In the genomic region with DNA sequence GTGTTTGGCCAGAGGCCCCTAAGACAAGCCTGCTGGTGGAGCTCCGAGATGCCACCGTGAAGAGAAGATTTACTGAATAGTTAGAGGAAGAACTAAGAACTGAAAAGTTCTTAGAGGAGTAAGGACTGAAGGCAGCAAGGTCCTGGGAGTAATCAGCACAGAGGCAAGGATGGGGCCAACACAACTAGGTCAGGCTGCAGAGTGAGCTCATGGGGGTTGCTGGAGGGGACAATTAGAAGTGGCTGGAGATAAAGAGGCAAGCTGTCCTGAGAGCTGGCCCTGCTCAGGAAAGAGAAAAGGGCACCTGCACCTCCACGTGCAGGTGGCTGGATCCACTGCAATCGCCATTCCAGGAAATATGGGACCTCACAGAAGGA, we compare ENCODE assay signal across 2 cellular contexts.
A peak's percentile ranks its signal among the peaks of the same experiment; 100 is the strongest.
TF ChIP-seq lines count a peak whose summit lies in the region.

No MANE protein-coding gene starts in this region.

TF ChIP-seq in Ishikawa, 13 proteins besides CTCF, POLR2A, EP300 and RAD21:
- TF ChIP-seq NFIC (IDR thresholded peaks at IDR 0.05): no peak
- TF ChIP-seq MAX (IDR thresholded peaks at IDR 0.05): no peak
- TF ChIP-seq TAF1 (IDR thresholded peaks at IDR 0.05; ENCODE audit: low read depth): 0 out of 2 replicates have a peak, but pooled peaks have one; percentile 1
- TF ChIP-seq TCF12 (IDR thresholded peaks at IDR 0.05; ENCODE audit: low read depth): no peak
- no peak for TF ChIP-seq CREB1 (IDR thresholded peaks at IDR 0.05; ENCODE audit: low read depth)
- TF ChIP-seq TEAD4 (IDR thresholded peaks at IDR 0.05): no peak
- no peak for TF ChIP-seq REST (IDR thresholded peaks at IDR 0.05; ENCODE audit: low read depth)

TF ChIP-seq in HepG2, 621 proteins besides CTCF, POLR2A, EP300 and RAD21:
- no peak for TF ChIP-seq KAT8 (CRISPR knock-in tag; IDR thresholded peaks at IDR 0.05)
- TF ChIP-seq CENPBD1 (CRISPR knock-in tag; IDR thresholded peaks at IDR 0.05; ENCODE audit: borderline replicate concordance, low read depth): no peak
- TF ChIP-seq MBNL3 (CRISPR knock-in tag; conservative IDR thresholded peaks at IDR 0.05): no peak
- no peak for TF ChIP-seq SOX5 (CRISPR knock-in tag; IDR thresholded peaks at IDR 0.05; ENCODE audit: borderline replicate concordance)
- no peak for TF ChIP-seq NR2C2 (CRISPR knock-in tag; IDR thresholded peaks at IDR 0.05; ENCODE audit: borderline replicate concordance)
- no peak for TF ChIP-seq ZNF768 (CRISPR knock-in tag; IDR thresholded peaks at IDR 0.05)
- TF ChIP-seq GMEB2 (CRISPR knock-in tag; IDR thresholded peaks at IDR 0.05; ENCODE audit: low read depth): no peak
- peak; percentile 21; the same call in 1 of the 2 replicates for TF ChIP-seq PHF8 (CRISPR knock-in tag; IDR thresholded peaks at IDR 0.05)
- no peak for TF ChIP-seq MLLT10 (CRISPR knock-in tag; IDR thresholded peaks at IDR 0.05)
- TF ChIP-seq ZNF577 (CRISPR knock-in tag; IDR thresholded peaks at IDR 0.05; ENCODE audit: borderline replicate concordance, low read depth): no peak
- TF ChIP-seq SATB2 (CRISPR knock-in tag; IDR thresholded peaks at IDR 0.05): no peak
- TF ChIP-seq, protein P1, sequence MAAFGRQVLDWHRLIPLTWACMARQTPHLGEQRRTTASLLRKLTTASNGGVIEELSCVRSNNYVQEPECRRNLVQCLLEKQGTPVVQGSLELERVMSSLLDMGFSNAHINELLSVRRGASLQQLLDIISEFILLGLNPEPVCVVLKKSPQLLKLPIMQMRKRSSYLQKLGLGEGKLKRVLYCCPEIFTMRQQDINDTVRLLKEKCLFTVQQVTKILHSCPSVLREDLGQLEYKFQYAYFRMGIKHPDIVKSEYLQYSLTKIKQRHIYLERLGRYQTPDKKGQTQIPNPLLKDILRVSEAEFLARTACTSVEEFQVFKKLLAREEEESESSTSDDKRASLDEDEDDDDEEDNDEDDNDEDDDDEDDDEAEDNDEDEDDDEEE (CRISPR knock-in tag; IDR thresholded peaks at IDR 0.05): no peak
- 0 out of 2 replicates have a peak, but pooled peaks have one; percentile 5 for TF ChIP-seq ZNF891 (CRISPR knock-in tag; IDR thresholded peaks at IDR 0.05)
- no peak for TF ChIP-seq CEBPB (IDR thresholded peaks at IDR 0.05; ENCODE audit: borderline replicate concordance, low read depth, low read length)
- TF ChIP-seq ZNF232 (CRISPR knock-in tag; IDR thresholded peaks at IDR 0.05; ENCODE audit: borderline replicate concordance): 0 out of 2 replicates have a peak, but pooled peaks have one; percentile 13
- TF ChIP-seq CC2D1A (CRISPR knock-in tag; IDR thresholded peaks at IDR 0.05): no peak
- no peak for TF ChIP-seq ZNF883 (CRISPR knock-in tag; IDR thresholded peaks at IDR 0.05; ENCODE audit: not compliant biosample characterization)
- peak; percentile 20; the same call in 1 of the 2 replicates for TF ChIP-seq FOXO1 (CRISPR knock-in tag; IDR thresholded peaks at IDR 0.05)
- TF ChIP-seq CHD2 (IDR thresholded peaks at IDR 0.05; ENCODE audit: low read depth, low read length): no peak
- TF ChIP-seq SMARCC2 (IDR thresholded peaks at IDR 0.05): no peak
- no peak for TF ChIP-seq MZF1 (CRISPR knock-in tag; IDR thresholded peaks at IDR 0.05; ENCODE audit: borderline replicate concordance)
- TF ChIP-seq ZNF33B (CRISPR knock-in tag; IDR thresholded peaks at IDR 0.05): 0 out of 2 replicates have a peak, but pooled peaks have one; percentile 13
- TF ChIP-seq EEA1 (CRISPR knock-in tag; IDR thresholded peaks at IDR 0.05; ENCODE audit: borderline replicate concordance): no peak
- TF ChIP-seq, protein P2, sequence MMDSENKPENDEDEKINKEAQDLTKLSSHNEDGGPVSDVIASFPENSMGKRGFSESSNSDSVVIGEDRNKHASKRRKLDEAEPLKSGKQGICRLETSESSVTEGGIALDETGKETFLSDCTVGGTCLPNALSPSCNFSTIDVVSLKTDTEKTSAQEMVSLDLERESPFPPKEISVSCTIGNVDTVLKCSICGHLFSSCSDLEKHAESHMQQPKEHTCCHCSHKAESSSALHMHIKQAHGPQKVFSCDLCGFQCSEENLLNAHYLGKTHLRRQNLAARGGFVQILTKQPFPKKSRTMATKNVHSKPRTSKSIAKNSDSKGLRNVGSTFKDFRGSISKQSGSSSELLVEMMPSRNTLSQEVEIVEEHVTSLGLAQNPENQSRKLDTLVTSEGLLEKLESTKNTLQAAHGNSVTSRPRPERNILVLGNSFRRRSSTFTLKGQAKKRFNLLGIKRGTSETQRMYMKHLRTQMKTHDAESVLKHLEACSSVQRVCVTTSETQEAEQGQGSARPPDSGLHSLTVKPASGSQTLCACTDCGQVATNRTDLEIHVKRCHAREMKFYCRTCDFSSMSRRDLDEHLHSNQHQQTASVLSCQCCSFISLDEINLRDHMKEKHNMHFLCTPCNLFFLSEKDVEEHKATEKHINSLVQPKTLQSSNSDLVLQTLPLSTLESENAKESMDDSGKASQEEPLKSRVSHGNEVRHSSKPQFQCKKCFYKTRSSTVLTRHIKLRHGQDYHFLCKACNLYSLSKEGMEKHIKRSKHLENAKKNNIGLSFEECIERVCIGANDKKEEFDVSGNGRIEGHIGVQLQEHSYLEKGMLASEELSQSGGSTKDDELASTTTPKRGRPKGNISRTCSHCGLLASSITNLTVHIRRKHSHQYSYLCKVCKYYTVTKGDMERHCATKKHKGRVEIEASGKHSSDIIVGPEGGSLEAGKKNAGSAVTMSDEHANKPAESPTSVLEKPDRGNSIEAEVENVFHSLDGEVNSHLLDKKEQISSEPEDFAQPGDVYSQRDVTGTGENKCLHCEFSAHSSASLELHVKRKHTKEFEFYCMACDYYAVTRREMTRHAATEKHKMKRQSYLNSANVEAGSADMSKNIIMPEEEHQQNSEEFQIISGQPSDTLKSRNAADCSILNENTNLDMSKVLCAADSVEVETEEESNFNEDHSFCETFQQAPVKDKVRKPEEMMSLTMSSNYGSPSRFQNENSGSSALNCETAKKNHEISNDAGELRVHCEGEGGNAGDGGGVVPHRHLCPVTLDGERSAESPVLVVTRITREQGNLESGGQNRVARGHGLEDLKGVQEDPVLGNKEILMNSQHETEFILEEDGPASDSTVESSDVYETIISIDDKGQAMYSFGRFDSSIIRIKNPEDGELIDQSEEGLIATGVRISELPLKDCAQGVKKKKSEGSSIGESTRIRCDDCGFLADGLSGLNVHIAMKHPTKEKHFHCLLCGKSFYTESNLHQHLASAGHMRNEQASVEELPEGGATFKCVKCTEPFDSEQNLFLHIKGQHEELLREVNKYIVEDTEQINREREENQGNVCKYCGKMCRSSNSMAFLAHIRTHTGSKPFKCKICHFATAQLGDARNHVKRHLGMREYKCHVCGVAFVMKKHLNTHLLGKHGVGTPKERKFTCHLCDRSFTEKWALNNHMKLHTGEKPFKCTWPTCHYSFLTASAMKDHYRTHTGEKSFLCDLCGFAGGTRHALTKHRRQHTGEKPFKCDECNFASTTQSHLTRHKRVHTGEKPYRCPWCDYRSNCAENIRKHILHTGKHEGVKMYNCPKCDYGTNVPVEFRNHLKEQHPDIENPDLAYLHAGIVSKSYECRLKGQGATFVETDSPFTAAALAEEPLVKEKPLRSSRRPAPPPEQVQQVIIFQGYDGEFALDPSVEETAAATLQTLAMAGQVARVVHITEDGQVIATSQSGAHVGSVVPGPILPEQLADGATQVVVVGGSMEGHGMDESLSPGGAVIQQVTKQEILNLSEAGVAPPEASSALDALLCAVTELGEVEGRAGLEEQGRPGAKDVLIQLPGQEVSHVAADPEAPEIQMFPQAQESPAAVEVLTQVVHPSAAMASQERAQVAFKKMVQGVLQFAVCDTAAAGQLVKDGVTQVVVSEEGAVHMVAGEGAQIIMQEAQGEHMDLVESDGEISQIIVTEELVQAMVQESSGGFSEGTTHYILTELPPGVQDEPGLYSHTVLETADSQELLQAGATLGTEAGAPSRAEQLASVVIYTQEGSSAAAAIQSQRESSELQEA (CRISPR knock-in tag; IDR thresholded peaks at IDR 0.05; ENCODE audit: not compliant biosample characterization): no peak
- TF ChIP-seq FOXK2 (IDR thresholded peaks at IDR 0.05): no peak
- no peak for TF ChIP-seq DRAP1 (CRISPR knock-in tag; IDR thresholded peaks at IDR 0.05)
- TF ChIP-seq CEBPG (CRISPR knock-in tag; IDR thresholded peaks at IDR 0.05): no peak
- TF ChIP-seq ZNF792 (CRISPR knock-in tag; IDR thresholded peaks at IDR 0.05): 0 out of 2 replicates have a peak, but pooled peaks have one; percentile 14
- no peak for TF ChIP-seq ZNF510 (CRISPR knock-in tag; IDR thresholded peaks at IDR 0.05; ENCODE audit: low read depth)
- no peak for TF ChIP-seq KDM5A (IDR thresholded peaks at IDR 0.05; ENCODE audit: borderline replicate concordance, low read length)
- TF ChIP-seq, protein P3, sequence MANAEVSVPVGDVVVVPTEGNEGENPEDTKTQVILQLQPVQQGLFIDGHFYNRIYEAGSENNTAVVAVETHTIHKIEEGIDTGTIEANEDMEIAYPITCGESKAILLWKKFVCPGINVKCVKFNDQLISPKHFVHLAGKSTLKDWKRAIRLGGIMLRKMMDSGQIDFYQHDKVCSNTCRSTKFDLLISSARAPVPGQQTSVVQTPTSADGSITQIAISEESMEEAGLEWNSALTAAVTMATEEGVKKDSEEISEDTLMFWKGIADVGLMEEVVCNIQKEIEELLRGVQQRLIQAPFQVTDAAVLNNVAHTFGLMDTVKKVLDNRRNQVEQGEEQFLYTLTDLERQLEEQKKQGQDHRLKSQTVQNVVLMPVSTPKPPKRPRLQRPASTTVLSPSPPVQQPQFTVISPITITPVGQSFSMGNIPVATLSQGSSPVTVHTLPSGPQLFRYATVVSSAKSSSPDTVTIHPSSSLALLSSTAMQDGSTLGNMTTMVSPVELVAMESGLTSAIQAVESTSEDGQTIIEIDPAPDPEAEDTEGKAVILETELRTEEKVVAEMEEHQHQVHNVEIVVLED (CRISPR knock-in tag; IDR thresholded peaks at IDR 0.05; ENCODE audit: borderline replicate concordance): no peak
- TF ChIP-seq SP2 (CRISPR knock-in tag; IDR thresholded peaks at IDR 0.05): no peak
- no peak for TF ChIP-seq AKNA (CRISPR knock-in tag; IDR thresholded peaks at IDR 0.05; ENCODE audit: borderline replicate concordance)
- 0 out of 2 replicates have a peak, but pooled peaks have one; percentile 19 for TF ChIP-seq ZNF501 (CRISPR knock-in tag; IDR thresholded peaks at IDR 0.05)
TF ChIP-seq in HepG2: peak in this region for 7.
